ENCODE assay signal across 14 cellular contexts in the genomic region with DNA sequence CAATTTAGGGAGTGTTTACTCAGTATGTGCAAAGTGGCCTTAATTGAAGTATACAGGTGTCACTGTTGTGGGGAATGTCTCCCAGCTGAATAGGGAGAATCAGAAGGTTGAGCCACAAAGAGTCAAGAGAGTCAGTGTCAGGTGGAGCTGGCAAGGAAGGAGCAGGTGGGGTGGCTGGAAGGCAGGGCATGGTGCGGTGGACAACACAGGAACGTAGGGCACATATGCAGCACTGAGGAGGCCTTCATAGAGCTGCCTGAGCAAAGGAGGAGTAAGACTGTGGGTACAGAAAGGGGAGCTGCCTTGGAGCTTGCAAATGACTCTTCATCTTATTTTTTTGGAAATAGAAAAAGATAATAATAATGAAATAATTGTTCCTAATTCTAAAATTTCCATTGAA. TPM values are rescaled to one million over a fixed set of nuclear protein-coding genes. Genes with fewer than 3 reads are reported as not detected.
DNase-seq lines count a peak whose midpoint lies in the region; TF ChIP-seq lines count a peak whose summit lies in the region.
"Had no signal": no experiment of that assay in that cellular context is flagged by ENCODE, and none has a peak within 500 bp of the region (broad histone marks: within the 10 kb centered on the region; RNA-seq: fewer than 3 reads in every experiment).

No MANE protein-coding gene starts in this region.

- peaks cover 34% of the 10 kb centered on the region for H3K36me3 Mint-ChIP-seq in activated naive CD4-positive, alpha-beta T cell treated with anti-CD3 and anti-CD28 coated beads, Interleukin-2, amount 50 U/mL, for 24 hours
- peaks cover 57% of the 10 kb centered on the region for H3K36me3 Mint-ChIP-seq in activated CD4-positive, alpha-beta memory T cell treated with anti-CD3 and anti-CD28 coated beads, Interleukin-2, amount 10 ng/mL, durations not matched to agents 7 days and 5 days (ENCODE audit: low read depth)

- no peak overlapping the region for H2BK5ac ChIP-seq in mesenchymal stem cell (ENCODE audit: low read depth, low read length, poor library complexity, severe bottlenecking)

- H3K27ac ChIP-seq in mesenchymal stem cell (ENCODE audit: low read length, poor library complexity, severe bottlenecking) (no peak overlapping the region), thymus (ENCODE audit: low read depth) (peak overlapping the region; percentile 83), dorsolateral prefrontal cortex (peak overlapping the region in 9 of 59 donors; percentile 1 to 70 (median 46))

- H3K4me1 Mint-ChIP-seq in activated naive CD4-positive, alpha-beta T cell treated with anti-CD3 and anti-CD28 coated beads, Interleukin-2, amount 50 U/mL, for 24 hours: peaks cover 97% of the 10 kb centered on the region
- peaks cover 83% of the 10 kb centered on the region for H3K4me1 Mint-ChIP-seq in activated CD4-positive, alpha-beta memory T cell treated with anti-CD3 and anti-CD28 coated beads, Interleukin-2, amount 10 ng/mL, durations not matched to agents 7 days and 5 days

- intact Hi-C loops in dorsolateral prefrontal cortex (cut with DNase I): no loop called here

- H2BK12ac ChIP-seq in mesenchymal stem cell (ENCODE audit: low read length in 2 of 2): no peak overlapping the region

- H3K4ac ChIP-seq in mesenchymal stem cell (ENCODE audit: low read depth in 1 of 2, low read length in 2 of 2): no peak overlapping the region

- H3K4me1 ChIP-seq in mesenchymal stem cell (ENCODE audit: control insufficient read depth, insufficient read depth, low read depth, low read length) (peaks cover 3% of the 10 kb centered on the region), thymus (ENCODE audit: control insufficient read depth, insufficient read depth, low read length) (peaks cover 41% of the 10 kb centered on the region)
- H3K4me1 ChIP-seq: BE2C had no signal

- peak overlapping the region; percentile 33 for H3K4me3 Mint-ChIP-seq in activated naive CD4-positive, alpha-beta T cell treated with anti-CD3 and anti-CD28 coated beads, Interleukin-2, amount 50 U/mL, for 24 hours
- H3K4me3 Mint-ChIP-seq in activated CD4-positive, alpha-beta memory T cell treated with anti-CD3 and anti-CD28 coated beads, Interleukin-2, amount 10 ng/mL, durations not matched to agents 7 days and 5 days: no peak overlapping the region

- H3K36me3 ChIP-seq in mesenchymal stem cell (ENCODE audit: control insufficient read depth in 1 of 2, insufficient read depth in 2 of 2, low read depth in 1 of 2, low read length in 2 of 2) (no peaks in the 10 kb centered on the region), thymus (ENCODE audit: control insufficient read depth, insufficient read depth) (peaks cover 5% of the 10 kb centered on the region)
- H3K36me3 ChIP-seq: BE2C had no signal

- 100% methylated on average over 2 of the region's 2 CpGs for WGBS in mesenchymal stem cell
- WGBS in thymus: 80% methylated on average over 2 of the region's 2 CpGs

- peak overlapping the region; percentile 79 for H4K91ac ChIP-seq in mesenchymal stem cell (ENCODE audit: low read length)

- no peak overlapping the region for H2AFZ ChIP-seq in mesenchymal stem cell (ENCODE audit: low read depth, low read length)

- no peak overlapping the region for H3K14ac ChIP-seq in mesenchymal stem cell (ENCODE audit: low read length in 2 of 2)

- H3K23ac ChIP-seq in mesenchymal stem cell (ENCODE audit: low read length in 2 of 2): no peak overlapping the region

- H3K27me3 Mint-ChIP-seq in activated naive CD4-positive, alpha-beta T cell treated with anti-CD3 and anti-CD28 coated beads, Interleukin-2, amount 50 U/mL, for 24 hours: no peaks in the 10 kb centered on the region
- H3K27me3 Mint-ChIP-seq in activated CD4-positive, alpha-beta memory T cell treated with anti-CD3 and anti-CD28 coated beads, Interleukin-2, amount 10 ng/mL, durations not matched to agents 7 days and 5 days: no peaks in the 10 kb centered on the region

- H3K4me3 ChIP-seq in mesenchymal stem cell (ENCODE audit: insufficient read depth in 1 of 2, low read depth in 1 of 2, low read length in 2 of 2) (no peak overlapping the region), thymus (ENCODE audit: low read length) (no peak overlapping the region), dorsolateral prefrontal cortex (no peak overlapping the region)

- H3K27me3 ChIP-seq in mesenchymal stem cell (ENCODE audit: control insufficient read depth in 1 of 2, insufficient read depth in 1 of 2, low read length in 2 of 2) (no peaks in the 10 kb centered on the region), thymus (ENCODE audit: control insufficient read depth, insufficient read depth) (no peaks in the 10 kb centered on the region), dorsolateral prefrontal cortex (no peaks in the 10 kb centered on the region)
- H3K27me3 ChIP-seq: BE2C had no signal

- no peak overlapping the region for H4K8ac ChIP-seq in mesenchymal stem cell (ENCODE audit: low read length)

- CTCF ChIA-PET in activated CD4-positive, alpha-beta memory T cell treated with anti-CD3 and anti-CD28 coated beads, Interleukin-2, amount 10 ng/mL, durations not matched to agents 7 days and 5 days (lab: Charles Lee): interaction anchor here (0.7 to 6.2 kb wide), 6 partner anchors 17 to 206 kb away, joined by 3 to 118 read pairs (median 4); a partner anchor contains a TSS
- CTCF ChIA-PET in GM10248 (lab: Yijun Ruan, JAX): interaction anchor here (1.0 to 16.1 kb wide), 8 partner anchors 8 to 214 kb away, joined by 3 to 293 read pairs (median 4); a partner anchor contains a TSS

- H3K9me3 ChIP-seq in mesenchymal stem cell (ENCODE audit: control insufficient read depth, low read length) (no peaks in the 10 kb centered on the region), thymus (ENCODE audit: control insufficient read depth) (no peaks in the 10 kb centered on the region)
- H3K9me3 ChIP-seq: BE2C had no signal

- no peak overlapping the region for H2AK5ac ChIP-seq in mesenchymal stem cell (ENCODE audit: low read length, severe bottlenecking)

- TF ChIP-seq CTCF in GM10248 (IDR thresholded peaks at IDR 0.05; ENCODE audit: control extremely low read depth, extremely low read depth, low read depth, missing control alignments) (no peak), dorsolateral prefrontal cortex (IDR thresholded peaks at IDR 0.05 in 54 of 56, conservative IDR thresholded peaks at IDR 0.05 in 2 of 56; ENCODE audit: low read depth in 1 of 56, partially characterized antibody in 56 of 56) (no peak)

- no peaks in the 10 kb centered on the region for H3K79me1 ChIP-seq in mesenchymal stem cell (replicated peaks; ENCODE audit: low read length, poor library complexity, severe bottlenecking)

- no peaks in the 10 kb centered on the region for H3K9me3 Mint-ChIP-seq in activated naive CD4-positive, alpha-beta T cell treated with anti-CD3 and anti-CD28 coated beads, Interleukin-2, amount 50 U/mL, for 24 hours
- no peaks in the 10 kb centered on the region for H3K9me3 Mint-ChIP-seq in activated CD4-positive, alpha-beta memory T cell treated with anti-CD3 and anti-CD28 coated beads, Interleukin-2, amount 10 ng/mL, durations not matched to agents 7 days and 5 days

- no peak overlapping the region for H2BK120ac ChIP-seq in mesenchymal stem cell (ENCODE audit: low read depth, low read length)

- no peak overlapping the region for H3K4me2 ChIP-seq in mesenchymal stem cell (ENCODE audit: low read length, poor library complexity, severe bottlenecking)

- H3K9ac ChIP-seq in mesenchymal stem cell (ENCODE audit: low read length): no peak overlapping the region

- POLR2A ChIA-PET in activated CD4-positive, alpha-beta memory T cell treated with anti-CD3 and anti-CD28 coated beads, Interleukin-2, amount 10 ng/mL, durations not matched to agents 7 days and 5 days (lab: Charles Lee): interaction anchor here (0.9 to 7.3 kb wide), 5 partner anchors 8 to 447 kb away, joined by 4 to 168 read pairs (median 22); a partner anchor contains a TSS
- POLR2A ChIA-PET in GM10248 (lab: Yijun Ruan, JAX): no interaction called here

- H3K27ac Mint-ChIP-seq in activated naive CD4-positive, alpha-beta T cell treated with anti-CD3 and anti-CD28 coated beads, Interleukin-2, amount 50 U/mL, for 24 hours: peak overlapping the region; percentile 93
- H3K27ac Mint-ChIP-seq in activated CD4-positive, alpha-beta memory T cell treated with anti-CD3 and anti-CD28 coated beads, Interleukin-2, amount 10 ng/mL, durations not matched to agents 7 days and 5 days: peak overlapping the region; percentile 96

- H2BK15ac ChIP-seq in mesenchymal stem cell (ENCODE audit: low read depth, poor library complexity, severe bottlenecking): no peak overlapping the region

- no peak for DNase-seq in activated naive CD4-positive, alpha-beta T cell treated with Interleukin-2 at 50 U/mL for 16 hours
- DNase-seq in activated CD4-positive, alpha-beta memory T cell treated with anti-CD3 and anti-CD28 coated beads, Interleukin-2, amount 10 ng/mL, durations not matched to agents 7 days and 5 days: no peak
- DNase-seq in mesenchymal stem cell: no peak
- no peak for DNase-seq in GM10248 (ENCODE audit: extremely low spot score)
- no peak for DNase-seq in dorsolateral prefrontal cortex
- no peak for DNase-seq in Ammon's horn (ENCODE audit: low spot score)
- DNase-seq: activated CD4-positive, CD25-positive, alpha-beta regulatory T cell; BE2C; Karpas-422; midbrain; stimulated activated CD4-positive, alpha-beta T cell treated with anti-CD3 and anti-CD28 coated beads, Interleukin-4, amount 100 ng/mL, for 24 hours; stimulated activated naive CD4-positive, alpha-beta T cell treated with Interleukin-2 at 50 U/mL for 16 hours had no signal

- peak overlapping the region in 1 of 2 experiments; percentile 2 for H3K18ac ChIP-seq in mesenchymal stem cell (ENCODE audit: low read depth in 1 of 2, low read length in 2 of 2)

RNA-seq across cellular contexts. Expression of a gene that starts 20.0 kb away (rescaled TPM):
- total RNA-seq in activated CD4-positive, alpha-beta memory T cell treated with anti-CD3 and anti-CD28 coated beads, Interleukin-2, amount 10 ng/mL, durations not matched to agents 7 days and 5 days: 10 to 100 TPM; 71.3 TPM
- 15.6 TPM for polyA plus RNA-seq in mesenchymal stem cell (2013, experiment 1 of 2)
- 14.8 TPM for polyA plus RNA-seq in mesenchymal stem cell (2013, experiment 2 of 2)
- polyA plus RNA-seq in thymus: 31.5 TPM
- total RNA-seq in dorsolateral prefrontal cortex: 10 to 100 TPM; 20.5 to 88.5 (median 62.5) TPM
